ENCODE assay signal across 9 cellular contexts in the genomic region with DNA sequence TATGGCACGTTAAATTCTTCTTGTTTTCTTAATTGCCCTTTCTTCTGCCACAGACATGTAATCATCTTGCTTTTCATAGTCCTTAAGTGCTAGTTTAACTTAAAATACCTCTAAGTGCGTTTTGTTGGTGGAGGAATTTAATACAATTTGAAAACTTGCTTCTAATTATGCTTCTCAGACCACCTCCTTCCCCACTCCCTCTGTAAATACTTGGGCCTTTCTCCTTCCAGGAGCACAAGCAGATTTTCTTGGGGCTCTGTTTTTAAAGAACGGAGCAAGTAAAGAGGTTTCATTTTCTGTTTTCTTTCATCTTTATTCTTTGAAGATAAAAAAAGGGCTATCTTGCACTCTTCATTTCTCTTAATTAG. TPM values are rescaled to one million over a fixed set of nuclear protein-coding genes. Genes with fewer than 3 reads are reported as not detected.
DNase-seq lines count a peak whose midpoint lies in the region; ATAC-seq and TF ChIP-seq lines count a peak whose summit lies in the region.
"Had no signal": no experiment of that assay in that cellular context is flagged by ENCODE, and none has a peak within 500 bp of the region (broad histone marks: within the 10 kb centered on the region; RNA-seq: fewer than 3 reads in every experiment).

No MANE protein-coding gene starts in this region.

- in situ Hi-C loops in KBM-7 (cut with MboI; ENCODE audit: low pct_unique_long_range_greater_than_20kb, low sequenced_read_pairs): no loop called here

- H3K9me3 Mint-ChIP-seq in naive thymus-derived CD4-positive, alpha-beta T cell: peaks cover 0 to 4% (median 0%) of the 10 kb centered on the region in 11 donors
- H3K9me3 Mint-ChIP-seq: central memory CD8-positive, alpha-beta T cell had no signal

- no peak for TF ChIP-seq CTCF in BJ (IDR thresholded peaks at IDR 0.05; ENCODE audit: insufficient read depth, low read depth, low read length)
- TF ChIP-seq CTCF in cardiac fibroblast (IDR thresholded peaks at IDR 0.05; ENCODE audit: low read depth, low read length): no peak

- H3K9me3 ChIP-seq in naive thymus-derived CD4-positive, alpha-beta T cell (ENCODE audit: control insufficient read depth in 2 of 3, low read length in 3 of 3): no peaks in the 10 kb centered on the region

- POLR2A ChIA-PET in BJ (lab: Charles Lee): interaction anchor here (0.6 to 1.0 kb wide), 6 partner anchors 9 to 1338 kb away, joined by 3 to 4 read pairs (median 3); no protein-coding TSS in a partner anchor
- POLR2A ChIA-PET in naive thymus-derived CD4-positive, alpha-beta T cell (lab: Charles Lee): no interaction called here

- intact Hi-C loops in naive thymus-derived CD4-positive, alpha-beta T cell (cut with micrococcal nuclease): no loop called here

- H3K4me3 ChIP-seq in BJ (ENCODE audit: low read depth, low read length) (peak overlapping the region; percentile 57), cardiac fibroblast (replicated peaks in 1 of 2; ENCODE audit: low read depth in 2 of 2, low read length in 2 of 2) (peak overlapping the region; percentile 74 to 76)
- peak overlapping the region; percentile 29 for H3K4me3 ChIP-seq in naive thymus-derived CD4-positive, alpha-beta T cell (ENCODE audit: low read length)

- H3K4me1 Mint-ChIP-seq in naive thymus-derived CD4-positive, alpha-beta T cell: peaks cover 0 to 16% (median 7%) of the 10 kb centered on the region in 7 donors
- H3K4me1 Mint-ChIP-seq: central memory CD8-positive, alpha-beta T cell had no signal

- no peak overlapping the region for H3K4me3 Mint-ChIP-seq in naive thymus-derived CD4-positive, alpha-beta T cell
- H3K4me3 Mint-ChIP-seq: central memory CD8-positive, alpha-beta T cell had no signal

- CTCF ChIA-PET in BJ (lab: Yijun Ruan, JAX): interaction anchor here (1.0 to 3.3 kb wide), 3 partner anchors 130 to 408 kb away, joined by 5 to 20 read pairs (median 10); no protein-coding TSS in a partner anchor
- CTCF ChIA-PET in naive thymus-derived CD4-positive, alpha-beta T cell (lab: Charles Lee): no interaction called here

- H3K36me3 Mint-ChIP-seq in naive thymus-derived CD4-positive, alpha-beta T cell: no peaks in the 10 kb centered on the region

- peaks cover 2% of the 10 kb centered on the region; the same call in 1 of the 2 replicates for H3K36me3 ChIP-seq in BJ (ENCODE audit: control insufficient read depth, insufficient read depth, low read length)
- H3K36me3 ChIP-seq in naive thymus-derived CD4-positive, alpha-beta T cell (ENCODE audit: control insufficient read depth in 2 of 3, insufficient read depth in 3 of 3, low read length in 3 of 3): no peaks in the 10 kb centered on the region

- H3K27ac ChIP-seq in naive thymus-derived CD4-positive, alpha-beta T cell (ENCODE audit: low read depth, low read length): peak overlapping the region; percentile 1

- peak; percentile 11 for ATAC-seq in HG02763 (IDR thresholded peaks at IDR 0.05; ENCODE audit: unreplicated experiment)
- no peak for ATAC-seq in naive thymus-derived CD4-positive, alpha-beta T cell
- no peak for ATAC-seq in HG02870 (IDR thresholded peaks at IDR 0.05; ENCODE audit: unreplicated experiment)
- ATAC-seq in left lobe of liver: no peak

- DNase-seq in BJ (ENCODE audit: low read depth): no peak
- DNase-seq in cardiac fibroblast (ENCODE audit: low read depth in 2 of 2): peak; percentile 43 to 48
- peak in 1 of 9 donors; percentile 7 for DNase-seq in naive thymus-derived CD4-positive, alpha-beta T cell
- DNase-seq in KBM-7: no peak
- DNase-seq in activated CD4-positive, alpha-beta T cell treated with anti-CD3 and anti-CD28 coated beads for 48 hours: no peak
- no peak for DNase-seq in left lobe of liver (ENCODE audit: low spot score)

- H3K27me3 Mint-ChIP-seq in naive thymus-derived CD4-positive, alpha-beta T cell: peaks cover 0 to 5% (median 0%) of the 10 kb centered on the region in 5 donors
- H3K27me3 Mint-ChIP-seq: central memory CD8-positive, alpha-beta T cell had no signal

- H3K27ac Mint-ChIP-seq in naive thymus-derived CD4-positive, alpha-beta T cell: no peak overlapping the region

- H3K4me1 ChIP-seq in naive thymus-derived CD4-positive, alpha-beta T cell (ENCODE audit: control insufficient read depth in 2 of 2, insufficient read depth in 2 of 2, low read length in 2 of 2): no peaks in the 10 kb centered on the region

- H3K27me3 ChIP-seq in BJ (ENCODE audit: control insufficient read depth, insufficient read depth, low read length): no peaks in the 10 kb centered on the region
- no peaks in the 10 kb centered on the region for H3K27me3 ChIP-seq in naive thymus-derived CD4-positive, alpha-beta T cell (ENCODE audit: control insufficient read depth in 2 of 2, insufficient read depth in 2 of 2, low read length in 2 of 2)

RNA-seq across cellular contexts. Expression of gene PCDH18, which starts 0.6 kb away (rescaled TPM):
- polyA plus RNA-seq in BJ (2011; rRNA removed): 122 and 138 TPM in 2 replicates
- polyA minus RNA-seq in BJ (2011; rRNA and poly(A)+ RNA removed): 126 and 180 TPM in 2 replicates
- under 1 TPM in 3 of 5 experiments, not detected in 2; 0.05 to 0.30 (median 0.12) TPM for total RNA-seq in naive thymus-derived CD4-positive, alpha-beta T cell
- polyA plus RNA-seq in naive thymus-derived CD4-positive, alpha-beta T cell: under 1 TPM; 0.06 to 0.33 TPM
- 1.3 TPM for total RNA-seq in left lobe of liver

Comparison
In these comparisons a context has a peak if more than half of its experiments do, and no peak if none do; other contexts are left out.
1. DNase-seq: peak in cardiac fibroblast (2 of 2); none in BJ (single experiment), KBM-7 (single experiment), activated CD4-positive, alpha-beta T cell treated with anti-CD3 and anti-CD28 coated beads for 48 hours (single experiment) and left lobe of liver (single experiment).
2. Peak in every context shown above with its lines, with median percentiles within 50 percentile points of each other: H3K4me3 ChIP-seq.